Comparison of ENCODE assay signal across 21 cellular contexts in genomic region chr9:133561976-133562554, GRCh38. TPM values are rescaled to one million over a fixed set of nuclear protein-coding genes. Genes with fewer than 3 reads are reported as not detected.
DNase-seq lines count a peak whose midpoint lies in the region; ATAC-seq, FAIRE-seq and TF ChIP-seq lines count a peak whose summit lies in the region.
"Had no signal": no experiment of that assay in that cellular context is flagged by ENCODE, and none has a peak within 500 bp of the region (broad histone marks: within the 10 kb centered on the region; RNA-seq: fewer than 3 reads in every experiment).

No MANE protein-coding gene starts in this region.

- H3K14ac ChIP-seq in H1 (ENCODE audit: insufficient read length) (no peak overlapping the region), trophoblast cell (ENCODE audit: low read length) (no peak overlapping the region)

- H3K23ac ChIP-seq in H1 (ENCODE audit: insufficient read length): no peak overlapping the region
- H3K23ac ChIP-seq in trophoblast cell (ENCODE audit: low read length): no peak overlapping the region

- H3K27me3 ChIP-seq in BLaER1 (no peaks in the 10 kb centered on the region), H1 (replicated peaks in 1 of 4; ENCODE audit: control insufficient read depth in 3 of 4, extremely low read depth in 1 of 4, insufficient read depth in 3 of 4, low read length in 3 of 4) (no peaks in the 10 kb centered on the region; a peak in 1 of 7 replicates), trophoblast cell (ENCODE audit: insufficient read depth, low read length) (no peaks in the 10 kb centered on the region)
- peaks cover 0 to 9% (median 0%) of the 10 kb centered on the region in 11 experiments; a peak in 4 of 22 replicates for H3K27me3 ChIP-seq in BLaER1 treated with 17β-estradiol and CSF1 and Interleukin-3, amounts not matched to agents 10 nM and 100 nM
- H3K27me3 ChIP-seq: BE2C had no signal

- DNase-seq in H1 (ENCODE audit: low read depth in 1 of 2, low spot score in 2 of 2) (no peak), trophoblast cell (no peak), NOMO-1 treated with DMSO at 0.1 percent for 48 hours (lab: John Stamatoyannopoulos, UW; ENCODE audit: unreplicated experiment) (no peak), T-helper 17 cell (no peak), natural killer cell (no peak)
- no peak for DNase-seq in NK-92 treated with Interleukin-12 subunit alpha and Interleukin-12 subunit beta, amount 100 ng/mL, for 24 hours (lab: John Stamatoyannopoulos, UW)
- DNase-seq: ACHN; BE2C; CD4-positive, alpha-beta memory T cell; DMS153; DMS79; GDM1; GM23248; HCEC 1CT had no signal

- no peaks in the 10 kb centered on the region for H3K36me3 ChIP-seq in BLaER1
- H3K36me3 ChIP-seq in BLaER1 treated with 17β-estradiol and CSF1 and Interleukin-3, amounts not matched to agents 10 nM and 100 nM: no peaks in the 10 kb centered on the region
- H3K36me3 ChIP-seq in H1 (ENCODE audit: control insufficient read depth in 2 of 4, insufficient read depth in 4 of 4, low read length in 3 of 4): no peaks in the 10 kb centered on the region
- peaks cover 2 to 15% of the 10 kb centered on the region in 2 experiments for H3K36me3 ChIP-seq in trophoblast cell (ENCODE audit: control insufficient read depth in 1 of 2, insufficient read depth in 2 of 2, low read length in 2 of 2)
- H3K36me3 ChIP-seq: BE2C had no signal

- H3K4me1 ChIP-seq in BLaER1 (peaks cover 79% of the 10 kb centered on the region), H1 (replicated peaks in 1 of 4; ENCODE audit: control insufficient read depth in 3 of 4, insufficient read depth in 4 of 4, low read length in 3 of 4) (peaks cover 9 to 19% (median 11%) of the 10 kb centered on the region in 4 experiments; a peak in 6 of 7 replicates), trophoblast cell (ENCODE audit: control insufficient read depth in 1 of 2, insufficient read depth in 2 of 2, low read length in 2 of 2) (peaks cover 24 to 25% of the 10 kb centered on the region in 2 experiments)
- peaks cover 60 to 82% (median 64%) of the 10 kb centered on the region in 10 experiments for H3K4me1 ChIP-seq in BLaER1 treated with 17β-estradiol and CSF1 and Interleukin-3, amounts not matched to agents 10 nM and 100 nM

- ATAC-seq in T-helper 17 cell (no peak), natural killer cell (no peak)

- H2BK5ac ChIP-seq in H1 (ENCODE audit: low read depth, low read length) (no peak overlapping the region), trophoblast cell (ENCODE audit: low read depth, low read length, poor library complexity) (no peak overlapping the region)

- H3K4me1 Mint-ChIP-seq in T-helper 17 cell: peaks cover 6% of the 10 kb centered on the region
- H3K4me1 Mint-ChIP-seq in natural killer cell: peaks cover 16 to 26% of the 10 kb centered on the region in 2 donors

- TF ChIP-seq EP300 in H1 (IDR thresholded peaks at IDR 0.05; ENCODE audit: borderline replicate concordance in 1 of 2, low read depth in 2 of 2, low read length in 2 of 2): no peak

- H3K23me2 ChIP-seq in H1 (ENCODE audit: low read depth, low read length): no peaks in the 10 kb centered on the region

- no peaks in the 10 kb centered on the region for H3K9me3 Mint-ChIP-seq in natural killer cell

- H3K4me3 ChIP-seq in BLaER1: no peak overlapping the region
- no peak overlapping the region for H3K4me3 ChIP-seq in BLaER1 treated with 17β-estradiol and CSF1 and Interleukin-3, amounts not matched to agents 10 nM and 100 nM
- no peak overlapping the region for H3K4me3 ChIP-seq in H1 (ENCODE audit: extremely low read depth in 1 of 4, insufficient read depth in 2 of 4, low read depth in 3 of 4, low read length in 4 of 4)
- no peak overlapping the region for H3K4me3 ChIP-seq in trophoblast cell (ENCODE audit: low read depth, low read length)
- H3K4me3 ChIP-seq: GM23248 had no signal

- peak overlapping the region; percentile 35; the same call in 1 of the 2 replicates for H4K8ac ChIP-seq in H1 (ENCODE audit: extremely low read depth, insufficient read depth, low read length)
- H4K8ac ChIP-seq in trophoblast cell (ENCODE audit: low read depth, low read length): no peak overlapping the region

- no peaks in the 10 kb centered on the region; the same call in 1 of the 2 replicates for H3K79me1 ChIP-seq in H1 (ENCODE audit: low read depth, low read length)
- peaks cover 8% of the 10 kb centered on the region for H3K79me1 ChIP-seq in trophoblast cell (ENCODE audit: low read length)

- TF ChIP-seq RAD21 in H1 (IDR thresholded peaks at IDR 0.05 in 1 of 2, conservative IDR thresholded peaks at IDR 0.05 in 1 of 2; ENCODE audit: low read depth in 2 of 2, low read length in 2 of 2): no peak

- POLR2A ChIA-PET in H1 (lab: Charles Lee; ENCODE audit: partially characterized antibody): interaction anchor here (1.0 kb wide), 1 partner anchor 145 kb away, joined by 3 read pairs; no protein-coding TSS in a partner anchor

- H2BK12ac ChIP-seq in H1 (ENCODE audit: low read depth, low read length) (no peak overlapping the region), trophoblast cell (ENCODE audit: low read length) (peak overlapping the region; percentile 20)

- TF ChIP-seq CTCF in H1 (IDR thresholded peaks at IDR 0.05; ENCODE audit: control extremely low read depth in 1 of 3, insufficient read depth in 1 of 3, low read depth in 1 of 3, low read length in 3 of 3) (no peak), natural killer cell (IDR thresholded peaks at IDR 0.05) (no peak)

- no peak overlapping the region for H2AFZ ChIP-seq in H1 (ENCODE audit: low read length)
- H2AFZ ChIP-seq in trophoblast cell (ENCODE audit: insufficient read depth, low read length, poor library complexity): no peak overlapping the region
- H2AFZ ChIP-seq: GM23248 had no signal

- H4K91ac ChIP-seq in H1 (replicated peaks; ENCODE audit: insufficient read length, low read length) (no peak overlapping the region), trophoblast cell (ENCODE audit: low read depth, low read length) (peak overlapping the region; percentile 41)

- no peak overlapping the region for H2BK15ac ChIP-seq in H1 (ENCODE audit: low read length)

- H3K79me2 ChIP-seq in H1 (ENCODE audit: control insufficient read depth in 1 of 2, insufficient read depth in 2 of 2, low read length in 2 of 2): no peaks in the 10 kb centered on the region
- H3K79me2 ChIP-seq in trophoblast cell (ENCODE audit: control insufficient read depth, insufficient read depth, low read length, poor library complexity): peaks cover 2% of the 10 kb centered on the region

- H4K12ac ChIP-seq in trophoblast cell (ENCODE audit: low read depth, low read length): no peak overlapping the region

- no peaks in the 10 kb centered on the region for H3K36me3 Mint-ChIP-seq in T-helper 17 cell (ENCODE audit: low read depth)
- no peaks in the 10 kb centered on the region for H3K36me3 Mint-ChIP-seq in natural killer cell
- H3K36me3 Mint-ChIP-seq: CD14-positive monocyte; CD4-positive, alpha-beta memory T cell had no signal

- no peak for TF ChIP-seq POLR2A in H1 (IDR thresholded peaks at IDR 0.05; ENCODE audit: control extremely low read depth in 1 of 2, low read depth in 2 of 2, low read length in 2 of 2)

- H2AK5ac ChIP-seq in H1 (ENCODE audit: low read depth, low read length) (no peak overlapping the region), trophoblast cell (ENCODE audit: low read length) (peak overlapping the region; percentile 26)

- H3K18ac ChIP-seq in H1 (ENCODE audit: extremely low read depth, low read length) (no peak overlapping the region), trophoblast cell (ENCODE audit: low read length) (no peak overlapping the region)

- CTCF ChIA-PET in H1 (lab: Charles Lee; ENCODE audit: partially characterized antibody): interaction anchor here (1.0 kb wide), 1 partner anchor 33 kb away, joined by 3 read pairs; no protein-coding TSS in a partner anchor

- H3K56ac ChIP-seq in H1 (replicated peaks; ENCODE audit: insufficient read length, low read depth, low read length): no peak overlapping the region

- H3K27me3 Mint-ChIP-seq in T-helper 17 cell (peaks cover 21% of the 10 kb centered on the region), natural killer cell (ENCODE audit: low read depth in 2 of 2) (peaks cover 0 to 16% of the 10 kb centered on the region in 2 donors)

- H3K9me3 ChIP-seq in BLaER1 (no peaks in the 10 kb centered on the region), H1 (ENCODE audit: insufficient read depth in 2 of 2, low read depth in 1 of 2, low read length in 1 of 2) (no peaks in the 10 kb centered on the region), trophoblast cell (ENCODE audit: insufficient read depth, low read depth, low read length) (no peaks in the 10 kb centered on the region), T-helper 17 cell (ENCODE audit: control insufficient read depth, low read length, poor library complexity, severe bottlenecking) (no peaks in the 10 kb centered on the region)
- H3K9me3 ChIP-seq in BLaER1 treated with 17β-estradiol and CSF1 and Interleukin-3, amounts not matched to agents 10 nM and 100 nM (replicated peaks in 1 of 11): no peaks in the 10 kb centered on the region
- H3K9me3 ChIP-seq: BE2C had no signal

- peak overlapping the region; percentile 96 for H3K4me2 ChIP-seq in BLaER1
- H3K4me2 ChIP-seq in BLaER1 treated with 17β-estradiol and CSF1 and Interleukin-3, amounts not matched to agents 10 nM and 100 nM: peak overlapping the region; percentile 39 to 98 (median 88); a peak in 20 of 22 replicates
- no peak overlapping the region for H3K4me2 ChIP-seq in H1 (ENCODE audit: insufficient read depth in 1 of 2, low read depth in 2 of 2, low read length in 2 of 2)
- H3K4me2 ChIP-seq in trophoblast cell (ENCODE audit: low read length): no peak overlapping the region

- H3K27ac Mint-ChIP-seq in T-helper 17 cell (no peak overlapping the region), natural killer cell (peak overlapping the region in 1 of 2 donors; percentile 45)
- H3K27ac Mint-ChIP-seq: CD14-positive monocyte had no signal

- WGBS in H1 (ENCODE audit: extremely low coverage in 1 of 2, insufficient coverage in 1 of 2, insufficient read length in 1 of 2, insufficient replicate concordance in 2 of 2, low coverage in 1 of 2, low lambda C conversion rate in 2 of 2, missing lambda C conversion rate in 1 of 2), 2 experiments: 84% methylated on average over 8 of the region's 32 CpGs; no CpG with 5 or more reads in 1 of the 2 experiments
- WGBS in trophoblast cell (ENCODE audit: extremely low coverage, insufficient coverage, insufficient read length): no CpG with 5 or more reads among the region's 32 CpGs

- H3K4me3 Mint-ChIP-seq in T-helper 17 cell: no peak overlapping the region
- H3K4me3 Mint-ChIP-seq in natural killer cell: no peak overlapping the region
- H3K4me3 Mint-ChIP-seq: CD14-positive monocyte; CD4-positive, alpha-beta memory T cell had no signal

- intact Hi-C loops in natural killer cell (cut with micrococcal nuclease): no loop called here

- H3K9ac ChIP-seq in BLaER1 (no peak overlapping the region), H1 (replicated peaks in 1 of 4; ENCODE audit: extremely low read depth in 1 of 4, low read depth in 3 of 4, low read length in 3 of 4) (no peak overlapping the region), trophoblast cell (ENCODE audit: low read length) (no peak overlapping the region)
- H3K9ac ChIP-seq in BLaER1 treated with 17β-estradiol and CSF1 and Interleukin-3, amounts not matched to agents 10 nM and 100 nM: peak overlapping the region in 4 of 11 experiments; percentile 36 to 88 (median 70); a peak in 8 of 22 replicates
- H3K9ac ChIP-seq: GM23248 had no signal

- peak overlapping the region; percentile 97 for H3K27ac ChIP-seq in BLaER1
- peak overlapping the region in 9 of 11 experiments; percentile 48 to 98 (median 89); a peak in 15 of 22 replicates for H3K27ac ChIP-seq in BLaER1 treated with 17β-estradiol and CSF1 and Interleukin-3, amounts not matched to agents 10 nM and 100 nM
- no peak overlapping the region for H3K27ac ChIP-seq in H1 (ENCODE audit: low read depth, low read length)
- no peak overlapping the region for H3K27ac ChIP-seq in trophoblast cell (ENCODE audit: low read depth, low read length)
- H3K27ac ChIP-seq: GM23248 had no signal

- H2BK120ac ChIP-seq in H1 (replicated peaks; ENCODE audit: low read depth, low read length) (no peak overlapping the region), trophoblast cell (ENCODE audit: insufficient read depth, low read length, poor library complexity) (no peak overlapping the region)

- H2BK20ac ChIP-seq in H1 (ENCODE audit: low read length): no peak overlapping the region

- no peak overlapping the region for H4K5ac ChIP-seq in H1 (ENCODE audit: insufficient read length, low read depth, low read length)

- H3K4ac ChIP-seq in H1 (replicated peaks; ENCODE audit: insufficient read length, low read depth, low read length) (no peak overlapping the region), trophoblast cell (ENCODE audit: low read depth, low read length) (no peak overlapping the region)

- H4K20me1 ChIP-seq in BLaER1 (no peaks in the 10 kb centered on the region), H1 (replicated peaks in 1 of 2; ENCODE audit: control insufficient read depth in 1 of 2, insufficient read depth in 2 of 2, low read length in 2 of 2) (no peaks in the 10 kb centered on the region)
- H4K20me1 ChIP-seq in BLaER1 treated with 17β-estradiol and CSF1 and Interleukin-3, amounts not matched to agents 10 nM and 100 nM: no peaks in the 10 kb centered on the region; a peak in 1 of 22 replicates

- FAIRE-seq in H1 (lab: Jason Lieb, UNC): no peak
- FAIRE-seq: A204.1, H54 had no signal

RNA-seq across cellular contexts. Expression of gene ADAMTSL2, which starts 27.6 kb away (rescaled TPM):
- 0.69 and 0.74 TPM in 2 replicates for total RNA-seq in H1 (2021; fragmentation: NEBNext Ultra II Directional; extraction: Animal tissue kit (Norgen Biotek cat#: 25700))
- polyA plus RNA-seq in H1 (2011; rRNA removed): 0.76 and 1.0 TPM in 2 replicates
- polyA plus RNA-seq in H1 (2011; cell fraction: cytosol; rRNA removed): 0.79 TPM
- polyA plus RNA-seq in H1 (2011; cell fraction: nucleus; rRNA removed): 2.6 TPM
- polyA plus RNA-seq in H1 (2012, experiment 1 of 2): 0.29 to 1.0 TPM (median 0.65 TPM) in 4 replicates
- polyA plus RNA-seq in H1 (2012, experiment 2 of 2): 0.41 TPM
- polyA plus RNA-seq in H1 (2013, experiment 1 of 2): 0.39 TPM
- polyA plus RNA-seq in H1 (2013, experiment 2 of 2): 0.29 TPM
- 0.13 and 0.73 TPM in 2 replicates for polyA minus RNA-seq in H1 (2011; rRNA and poly(A)+ RNA removed)
- 0.29 TPM for polyA minus RNA-seq in H1 (2011; cell fraction: cytosol; rRNA and poly(A)+ RNA removed)
- 0.60 TPM for polyA minus RNA-seq in H1 (2011; cell fraction: nucleus; rRNA and poly(A)+ RNA removed)
- polyA plus RNA-seq in trophoblast cell (2013): 5.9 and 6.2 TPM in 2 replicates
- total RNA-seq in T-helper 17 cell: not detected
- total RNA-seq in natural killer cell: not detected
- total RNA-seq: Daoy had no signal
- polyA plus RNA-seq: CD14-positive monocyte, GM23248 had no signal

RNA-seq across cellular contexts. Expression of gene MYMK, which starts 37.3 kb away (rescaled TPM):
- total RNA-seq in H1 (2021; fragmentation: NEBNext Ultra II Directional; extraction: Animal tissue kit (Norgen Biotek cat#: 25700)): not detected in 2 replicates
- 0.30 TPM in 1 of 2 replicates, not detected in the other for polyA plus RNA-seq in H1 (2011; rRNA removed)
- 0.23 TPM for polyA plus RNA-seq in H1 (2011; cell fraction: cytosol; rRNA removed)
- polyA plus RNA-seq in H1 (2011; cell fraction: nucleus; rRNA removed): 0.30 TPM
- not detected in 4 replicates for polyA plus RNA-seq in H1 (2012, experiment 1 of 2)
- not detected for polyA plus RNA-seq in H1 (2012, experiment 2 of 2)
- polyA plus RNA-seq in H1 (2013, experiment 1 of 2): not detected
- 0.09 TPM for polyA plus RNA-seq in H1 (2013, experiment 2 of 2)
- not detected in 2 replicates for polyA minus RNA-seq in H1 (2011; rRNA and poly(A)+ RNA removed)
- not detected for polyA minus RNA-seq in H1 (2011; cell fraction: cytosol; rRNA and poly(A)+ RNA removed)
- polyA minus RNA-seq in H1 (2011; cell fraction: nucleus; rRNA and poly(A)+ RNA removed): not detected
- polyA plus RNA-seq in trophoblast cell (2013): 0.25 and 0.27 TPM in 2 replicates
- total RNA-seq in T-helper 17 cell: not detected
- not detected for total RNA-seq in natural killer cell
- total RNA-seq: CD4-positive, alpha-beta memory T cell; Daoy; GM23248; HT-29 had no signal
- polyA plus RNA-seq: CD14-positive monocyte; CD4-positive, alpha-beta memory T cell; GM23248 had no signal

RNA-seq across cellular contexts. Expression of gene FAM163B, which starts 47.1 kb away (rescaled TPM):
- 0.38 and 0.63 TPM in 2 replicates for total RNA-seq in H1 (2021; fragmentation: NEBNext Ultra II Directional; extraction: Animal tissue kit (Norgen Biotek cat#: 25700))
- 1.0 and 2.6 TPM in 2 replicates for polyA plus RNA-seq in H1 (2011; rRNA removed)
- 1.5 TPM for polyA plus RNA-seq in H1 (2011; cell fraction: cytosol; rRNA removed)
- polyA plus RNA-seq in H1 (2011; cell fraction: nucleus; rRNA removed): 3.8 TPM
- 0.64 to 2.1 TPM (median 1.3 TPM) in 4 replicates for polyA plus RNA-seq in H1 (2012, experiment 1 of 2)
- 0.38 TPM for polyA plus RNA-seq in H1 (2012, experiment 2 of 2)
- polyA plus RNA-seq in H1 (2013, experiment 1 of 2): 0.59 TPM
- polyA plus RNA-seq in H1 (2013, experiment 2 of 2): 0.63 TPM
- polyA minus RNA-seq in H1 (2011; rRNA and poly(A)+ RNA removed): 1.2 TPM in 2 replicates
- not detected for polyA minus RNA-seq in H1 (2011; cell fraction: cytosol; rRNA and poly(A)+ RNA removed)
- polyA minus RNA-seq in H1 (2011; cell fraction: nucleus; rRNA and poly(A)+ RNA removed): 1.3 TPM
- polyA plus RNA-seq in trophoblast cell (2013): 0.89 and 0.90 TPM in 2 replicates
- total RNA-seq in T-helper 17 cell (not detected), natural killer cell (not detected)
- total RNA-seq: CD4-positive, alpha-beta memory T cell; Daoy; GM23248; HT-29 had no signal
- polyA plus RNA-seq: CD14-positive monocyte; CD4-positive, alpha-beta memory T cell; GM23248 had no signal

Comparison
In these comparisons a context has a peak if more than half of its experiments do, and no peak if none do; other contexts are left out.
1. H3K27ac ChIP-seq: peak in BLaER1 (single experiment) and BLaER1 treated with 17β-estradiol and CSF1 and Interleukin-3, amounts not matched to agents 10 nM and 100 nM (9 of 11); none in H1 (single experiment) and trophoblast cell (single experiment).
2. H3K4me2 ChIP-seq: peak in BLaER1 (single experiment) and BLaER1 treated with 17β-estradiol and CSF1 and Interleukin-3, amounts not matched to agents 10 nM and 100 nM (11 of 11); none in H1 (0 of 2) and trophoblast cell (single experiment).